Comparison of ENCODE assay signal across 21 cellular contexts in genomic region chr5:158139161-158139560, GRCh38.
DNase-seq lines count a peak whose midpoint lies in the region; ATAC-seq and TF ChIP-seq lines count a peak whose summit lies in the region.
"Had no signal": no experiment of that assay in that cellular context is flagged by ENCODE, and none has a peak within 500 bp of the region (broad histone marks: within the 10 kb centered on the region; RNA-seq: fewer than 3 reads in every experiment).

No MANE protein-coding gene starts in this region.

- WGBS in H9 (ENCODE audit: extremely low coverage, insufficient read length, low lambda C conversion rate): no CpG with 5 or more reads among the region's 4 CpGs

- H3K4me3 ChIP-seq in fibroblast of lung (replicated peaks in 1 of 4; ENCODE audit: control extremely low read depth in 1 of 4, insufficient read depth in 1 of 4, low read depth in 3 of 4, low read length in 4 of 4) (no peak overlapping the region), osteoblast (ENCODE audit: insufficient read depth, low read length) (no peak overlapping the region)
- H3K4me3 ChIP-seq: hepatocyte, lung, SJCRH30, transverse colon had no signal

- POLR2A ChIA-PET in RWPE1 (lab: Yijun Ruan, JAX; ENCODE audit: low non-redundant PET): no interaction called here
- POLR2A ChIA-PET in activated CD8-positive, alpha-beta T cell treated with anti-CD3 and anti-CD28 coated beads, Interleukin-2, amount 10 ng/mL, durations not matched to agents 7 days and 5 days (lab: Charles Lee): no interaction called here
- POLR2A ChIA-PET in naive thymus-derived CD8-positive, alpha-beta T cell (lab: Charles Lee): no interaction called here

- H3K27me3 Mint-ChIP-seq in activated CD8-positive, alpha-beta T cell treated with anti-CD3 and anti-CD28 coated beads, Interleukin-2, amount 10 ng/mL, durations not matched to agents 7 days and 5 days (ENCODE audit: low read depth): no peaks in the 10 kb centered on the region
- peaks cover 3% of the 10 kb centered on the region for H3K27me3 Mint-ChIP-seq in H9 (ENCODE audit: low read depth)
- peaks cover 0 to 4% (median 0%) of the 10 kb centered on the region in 5 donors for H3K27me3 Mint-ChIP-seq in naive thymus-derived CD8-positive, alpha-beta T cell

- no peaks in the 10 kb centered on the region for H3K9me3 Mint-ChIP-seq in activated CD8-positive, alpha-beta T cell treated with anti-CD3 and anti-CD28 coated beads, Interleukin-2, amount 10 ng/mL, durations not matched to agents 7 days and 5 days (ENCODE audit: insufficient read depth)
- 0 out of 5 replicates have a peak, but pooled peaks cover 0 to 2% of the 10 kb centered on the region in 2 experiments for H3K9me3 Mint-ChIP-seq in H9
- no peaks in the 10 kb centered on the region for H3K9me3 Mint-ChIP-seq in naive thymus-derived CD8-positive, alpha-beta T cell
- H3K9me3 Mint-ChIP-seq: activated T-helper 1 cell treated with anti-CD3 and anti-CD28 coated beads, Interleukin-12 subunit alpha, Interleukin-12 subunit beta, Interleukin-2, Interleukin-4 antibody, amounts not matched to agents 30 ng/mL and 10 ng/mL and 1 ng/mL, durations not matched to agents 14 hours and 24 hours and 36 hours; naive B cell had no signal

- H2AK5ac ChIP-seq in H9 (ENCODE audit: insufficient read length, low read length): no peak overlapping the region

- H3K36me3 ChIP-seq in fibroblast of lung (ENCODE audit: control insufficient read depth, insufficient read depth, low read length) (no peaks in the 10 kb centered on the region), osteoblast (ENCODE audit: insufficient read depth, low read length) (no peaks in the 10 kb centered on the region)
- H3K36me3 ChIP-seq: SJCRH30, transverse colon had no signal

- no peaks in the 10 kb centered on the region for H3K79me1 ChIP-seq in H9 (ENCODE audit: insufficient read depth, low read depth, low read length, poor library complexity, severe bottlenecking)

- H3K4me1 ChIP-seq in fibroblast of lung (ENCODE audit: control insufficient read depth, extremely low read depth, insufficient read depth, low read length): peaks cover 4% of the 10 kb centered on the region
- peaks cover 13% of the 10 kb centered on the region for H3K4me1 ChIP-seq in osteoblast (ENCODE audit: insufficient read depth, low read length)
- H3K4me1 ChIP-seq in H9 (ENCODE audit: insufficient read depth, low read length): peaks cover 8% of the 10 kb centered on the region; the same call in 1 of the 2 replicates
- H3K4me1 ChIP-seq: parathyroid adenoma, transverse colon had no signal

- H3K56ac ChIP-seq in H9 (ENCODE audit: insufficient read length, low read depth, low read length): no peak overlapping the region

- H3K9ac ChIP-seq in fibroblast of lung (ENCODE audit: insufficient read depth, low read length) (no peak overlapping the region), H9 (ENCODE audit: extremely low read depth, insufficient read length, low read length) (no peak overlapping the region)
- H3K9ac ChIP-seq: parathyroid adenoma had no signal

- H3K18ac ChIP-seq in H9 (ENCODE audit: insufficient read length, low read depth, low read length): no peak overlapping the region

- no peak overlapping the region for H2BK12ac ChIP-seq in H9 (ENCODE audit: insufficient read length, low read depth, low read length)

- TF ChIP-seq CTCF in RWPE1 (conservative IDR thresholded peaks at IDR 0.05; ENCODE audit: low read depth): no peak
- no peak for TF ChIP-seq CTCF in fibroblast of lung (conservative IDR thresholded peaks at IDR 0.05 in 1 of 2, IDR thresholded peaks at IDR 0.05 in 1 of 2; ENCODE audit: low read depth in 1 of 2, low read length in 2 of 2)
- TF ChIP-seq CTCF in osteoblast (IDR thresholded peaks at IDR 0.05; ENCODE audit: extremely low read depth, low read depth, low read length): no peak
- TF ChIP-seq CTCF in H9 (conservative IDR thresholded peaks at IDR 0.05): no peak

- no peak overlapping the region for H4K5ac ChIP-seq in H9 (ENCODE audit: insufficient read length, low read depth, low read length)

- no peaks in the 10 kb centered on the region for H3K9me3 ChIP-seq in fibroblast of lung (ENCODE audit: control insufficient read depth, insufficient read depth, low read depth, low read length)
- no peaks in the 10 kb centered on the region for H3K9me3 ChIP-seq in osteoblast (ENCODE audit: low read depth, low read length)
- H3K9me3 ChIP-seq in H9 (ENCODE audit: control insufficient read depth, low read depth, low read length): no peaks in the 10 kb centered on the region
- H3K9me3 ChIP-seq: SJCRH30, transverse colon had no signal

- no peak overlapping the region for H4K91ac ChIP-seq in H9 (ENCODE audit: insufficient read length, low read depth, low read length)

- H3K27ac Mint-ChIP-seq in activated CD8-positive, alpha-beta T cell treated with anti-CD3 and anti-CD28 coated beads, Interleukin-2, amount 10 ng/mL, durations not matched to agents 7 days and 5 days: no peak overlapping the region
- H3K27ac Mint-ChIP-seq in H9: no peak overlapping the region
- H3K27ac Mint-ChIP-seq in naive thymus-derived CD8-positive, alpha-beta T cell: no peak overlapping the region
- H3K27ac Mint-ChIP-seq: activated T-helper 1 cell treated with anti-CD3 and anti-CD28 coated beads, Interleukin-12 subunit alpha, Interleukin-12 subunit beta, Interleukin-2, Interleukin-4 antibody, amounts not matched to agents 30 ng/mL and 10 ng/mL and 1 ng/mL, durations not matched to agents 14 hours and 24 hours and 36 hours; naive B cell had no signal

- H4K20me1 ChIP-seq in fibroblast of lung (ENCODE audit: control insufficient read depth, extremely low read depth, insufficient read depth, low read length): no peaks in the 10 kb centered on the region
- no peaks in the 10 kb centered on the region for H4K20me1 ChIP-seq in osteoblast (ENCODE audit: insufficient read depth, low read length)
- no peaks in the 10 kb centered on the region for H4K20me1 ChIP-seq in H9 (ENCODE audit: control insufficient read depth, insufficient read depth, insufficient read length)

- CTCF ChIA-PET in RWPE1 (lab: Yijun Ruan, JAX): no interaction called here
- CTCF ChIA-PET in activated CD8-positive, alpha-beta T cell treated with anti-CD3 and anti-CD28 coated beads, Interleukin-2, amount 10 ng/mL, durations not matched to agents 7 days and 5 days (lab: Charles Lee): interaction anchor here (2.3 kb wide), 1 partner anchor 64 kb away, joined by 7 read pairs; no protein-coding TSS in a partner anchor

- no peak overlapping the region for H2BK120ac ChIP-seq in H9 (ENCODE audit: low read depth, low read length, poor library complexity, severe bottlenecking)

- peak; percentile 57 for DNase-seq in GM04503 (ENCODE audit: low read depth)
- peak; percentile 24 for DNase-seq in RWPE1 (ENCODE audit: low spot score)
- peak; percentile 27 to 74 for DNase-seq in fibroblast of lung (ENCODE audit: low read depth in 2 of 2)
- no peak for DNase-seq in osteoblast (ENCODE audit: insufficient read length, low spot score, missing footprints)
- no peak for DNase-seq in activated CD8-positive, alpha-beta T cell treated with anti-CD3 and anti-CD28 coated beads, Interleukin-2, amount 10 ng/mL, durations not matched to agents 7 days and 5 days
- DNase-seq in H9: no peak
- DNase-seq in activated CD8-positive, alpha-beta memory T cell treated with anti-CD3 and anti-CD28 coated beads for 24 hours: no peak
- no peak for DNase-seq in naive thymus-derived CD8-positive, alpha-beta T cell
- DNase-seq: activated CD4-positive, CD25-positive, alpha-beta regulatory T cell; naive B cell; NCI-H774; SJCRH30; stimulated activated naive CD4-positive, alpha-beta T cell; T-helper 9 cell; transverse colon had no signal

- H3K23ac ChIP-seq in H9 (ENCODE audit: insufficient read length, low read depth, low read length): no peak overlapping the region

- H3K4ac ChIP-seq in H9 (ENCODE audit: low read depth, low read length): no peak overlapping the region

- H2BK5ac ChIP-seq in H9 (ENCODE audit: insufficient read length, low read length): no peak overlapping the region

- H3K4me2 ChIP-seq in fibroblast of lung (ENCODE audit: extremely low read depth, insufficient read depth, low read length): no peak overlapping the region
- peak overlapping the region; percentile 25 for H3K4me2 ChIP-seq in osteoblast (ENCODE audit: insufficient read depth, low read length)
- H3K4me2 ChIP-seq in H9 (ENCODE audit: insufficient read depth, insufficient read length, low read length): no peak overlapping the region
- H3K4me2 ChIP-seq: hepatocyte had no signal

- H3K4me1 Mint-ChIP-seq in activated CD8-positive, alpha-beta T cell treated with anti-CD3 and anti-CD28 coated beads, Interleukin-2, amount 10 ng/mL, durations not matched to agents 7 days and 5 days (ENCODE audit: low read depth): no peaks in the 10 kb centered on the region
- H3K4me1 Mint-ChIP-seq in H9: peaks cover 31 to 34% of the 10 kb centered on the region in 2 experiments
- H3K4me1 Mint-ChIP-seq in naive thymus-derived CD8-positive, alpha-beta T cell: no peaks in the 10 kb centered on the region
- H3K4me1 Mint-ChIP-seq: naive B cell had no signal

- H2BK15ac ChIP-seq in H9 (ENCODE audit: low read depth, low read length): no peak overlapping the region

- no peak for ATAC-seq in activated CD8-positive, alpha-beta T cell treated with anti-CD3 and anti-CD28 coated beads, Interleukin-2, amount 10 ng/mL, durations not matched to agents 7 days and 5 days
- no peak for ATAC-seq in naive thymus-derived CD8-positive, alpha-beta T cell
- ATAC-seq: esophagus mucosa, sciatic nerve had no signal

- H3K23me2 ChIP-seq in H9 (ENCODE audit: insufficient read length, low read depth, low read length, poor library complexity, severe bottlenecking): no peaks in the 10 kb centered on the region

- H3K27me3 ChIP-seq in fibroblast of lung (ENCODE audit: control insufficient read depth, insufficient read depth, low read length) (no peaks in the 10 kb centered on the region), osteoblast (ENCODE audit: insufficient read depth, low read length) (no peaks in the 10 kb centered on the region), H9 (ENCODE audit: insufficient read depth, low read length) (no peaks in the 10 kb centered on the region)
- H3K27me3 ChIP-seq: SJCRH30, transverse colon had no signal

- no peak overlapping the region for H3T11ph ChIP-seq in H9 (ENCODE audit: low read length)

- H2BK20ac ChIP-seq in H9 (ENCODE audit: low read depth, low read length, poor library complexity, severe bottlenecking): no peak overlapping the region

- no peak overlapping the region for H3K14ac ChIP-seq in H9 (ENCODE audit: insufficient read depth, low read length)

- H3K4me3 Mint-ChIP-seq in activated CD8-positive, alpha-beta T cell treated with anti-CD3 and anti-CD28 coated beads, Interleukin-2, amount 10 ng/mL, durations not matched to agents 7 days and 5 days: no peak overlapping the region
- H3K4me3 Mint-ChIP-seq in H9: no peak overlapping the region
- no peak overlapping the region for H3K4me3 Mint-ChIP-seq in naive thymus-derived CD8-positive, alpha-beta T cell
- H3K4me3 Mint-ChIP-seq: activated T-helper 1 cell treated with anti-CD3 and anti-CD28 coated beads, Interleukin-12 subunit alpha, Interleukin-12 subunit beta, Interleukin-2, Interleukin-4 antibody, amounts not matched to agents 30 ng/mL and 10 ng/mL and 1 ng/mL, durations not matched to agents 14 hours and 24 hours and 36 hours; naive B cell had no signal

- H2AFZ ChIP-seq in fibroblast of lung (ENCODE audit: low read length) (no peak overlapping the region), osteoblast (ENCODE audit: low read length) (no peak overlapping the region), H9 (ENCODE audit: low read length) (no peak overlapping the region)
- H2AFZ ChIP-seq: hepatocyte, parathyroid adenoma had no signal

- no peaks in the 10 kb centered on the region for H3K36me3 Mint-ChIP-seq in activated CD8-positive, alpha-beta T cell treated with anti-CD3 and anti-CD28 coated beads, Interleukin-2, amount 10 ng/mL, durations not matched to agents 7 days and 5 days (ENCODE audit: low read depth)
- no peaks in the 10 kb centered on the region for H3K36me3 Mint-ChIP-seq in H9 (ENCODE audit: insufficient read depth in 1 of 3, low read depth in 3 of 3)
- no peaks in the 10 kb centered on the region for H3K36me3 Mint-ChIP-seq in naive thymus-derived CD8-positive, alpha-beta T cell
- H3K36me3 Mint-ChIP-seq: naive B cell had no signal

- H4K8ac ChIP-seq in H9 (replicated peaks; ENCODE audit: insufficient read length, low read depth, low read length): no peak overlapping the region

- no peaks in the 10 kb centered on the region for H3K79me2 ChIP-seq in fibroblast of lung (ENCODE audit: control insufficient read depth, insufficient read depth, low read length)
- no peaks in the 10 kb centered on the region for H3K79me2 ChIP-seq in osteoblast (ENCODE audit: insufficient read depth, low read length)
- H3K79me2 ChIP-seq in H9 (ENCODE audit: insufficient read depth, low read length): no peaks in the 10 kb centered on the region
- H3K79me2 ChIP-seq: hepatocyte, parathyroid adenoma had no signal

- H3K27ac ChIP-seq in RWPE1: no peak overlapping the region
- no peak overlapping the region for H3K27ac ChIP-seq in fibroblast of lung (ENCODE audit: insufficient read depth, low read length)
- H3K27ac ChIP-seq in osteoblast (ENCODE audit: low read depth, low read length): peak overlapping the region; percentile 64
- H3K27ac ChIP-seq in H9 (ENCODE audit: insufficient read length, low read depth, low read length): no peak overlapping the region
- H3K27ac ChIP-seq: hepatocyte, parathyroid adenoma, transverse colon had no signal

Comparison
In these comparisons a context has a peak if more than half of its experiments do, and no peak if none do; other contexts are left out.
1. DNase-seq: peak in GM04503 (single experiment), RWPE1 (single experiment) and fibroblast of lung (2 of 2); none in osteoblast (single experiment), activated CD8-positive, alpha-beta T cell treated with anti-CD3 and anti-CD28 coated beads, Interleukin-2, amount 10 ng/mL, durations not matched to agents 7 days and 5 days (single experiment), H9 (single experiment), activated CD8-positive, alpha-beta memory T cell treated with anti-CD3 and anti-CD28 coated beads for 24 hours (single experiment) and naive thymus-derived CD8-positive, alpha-beta T cell (0 of 10).